ENCODE assay signal across 8 cellular contexts in genomic region chr4:182144621-182145359, GRCh38.
A peak's percentile ranks its signal among the peaks of the same experiment; 100 is the strongest.
DNase-seq lines count a peak whose midpoint lies in the region; ATAC-seq and TF ChIP-seq lines count a peak whose summit lies in the region.

No MANE protein-coding gene starts in this region.

- ATAC-seq in naive B cell (ENCODE audit: low read depth in 2 of 2), result no peak

- peaks cover 0 to 100% (median 83%) of the 10 kb centered on the region in 45 donors for H3K27me3 ChIP-seq in dorsolateral prefrontal cortex

- H3K27ac ChIP-seq in dorsolateral prefrontal cortex, result no peak overlapping the region

- no peak for TF ChIP-seq CTCF in dorsolateral prefrontal cortex (IDR thresholded peaks at IDR 0.05 in 54 of 56, conservative IDR thresholded peaks at IDR 0.05 in 2 of 56; ENCODE audit: low read depth in 1 of 56, partially characterized antibody in 56 of 56)

- peak overlapping the region; percentile 57 for H3K4me3 Mint-ChIP-seq in activated T-cell treated with anti-CD3 and anti-CD28 coated beads, Interleukin-2, amount 50 U/mL, for 24 hours
- H3K4me3 Mint-ChIP-seq in naive B cell, result peak overlapping the region in 7 of 8 donors; percentile 13 to 90 (median 77)

- H3K27me3 Mint-ChIP-seq in activated T-cell treated with anti-CD3 and anti-CD28 coated beads, Interleukin-2, amount 50 U/mL, for 24 hours, result peaks cover 69% of the 10 kb centered on the region
- H3K27me3 Mint-ChIP-seq in naive B cell, result peaks cover 57 to 61% (median 59%) of the 10 kb centered on the region in 3 donors

- H3K9me3 Mint-ChIP-seq in activated T-cell treated with anti-CD3 and anti-CD28 coated beads, Interleukin-2, amount 50 U/mL, for 24 hours, result no peaks in the 10 kb centered on the region
- peaks cover 0 to 7% (median 5%) of the 10 kb centered on the region in 7 donors for H3K9me3 Mint-ChIP-seq in naive B cell

- H3K4me3 ChIP-seq in dorsolateral prefrontal cortex, result peak overlapping the region; percentile 26 to 78 (median 59)

- no peak for DNase-seq in activated T-cell treated with anti-CD3 and anti-CD28 coated beads, Interleukin-2, amount 50 U/mL, for 24 hours
- DNase-seq in activated T-cell treated with anti-CD3 and anti-CD28 coated beads, Interleukin-2, amount 50 U/mL, for 1 hour, result no peak
- DNase-seq in Kasumi-1 (lab: John Stamatoyannopoulos, UW) (peak; percentile 10 to 39), dorsolateral prefrontal cortex (no peak), naive B cell (no peak), SIG-M5 (lab: John Stamatoyannopoulos, UW) (no peak), GDM1 (lab: John Stamatoyannopoulos, UW) (no peak), activated gamma-delta T cell treated with Interleukin-2 at 50 U/mL for 16 hours (no peak)

- intact Hi-C loops in dorsolateral prefrontal cortex (cut with DNase I), result no loop called here

- H3K36me3 Mint-ChIP-seq in activated T-cell treated with anti-CD3 and anti-CD28 coated beads, Interleukin-2, amount 50 U/mL, for 24 hours (ENCODE audit: low read depth), result no peaks in the 10 kb centered on the region
- H3K36me3 Mint-ChIP-seq in naive B cell, result no peaks in the 10 kb centered on the region

- H3K27ac Mint-ChIP-seq in activated T-cell treated with anti-CD3 and anti-CD28 coated beads, Interleukin-2, amount 50 U/mL, for 24 hours, result peak overlapping the region; percentile 73
- peak overlapping the region in 1 of 6 donors; percentile 60 for H3K27ac Mint-ChIP-seq in naive B cell

- H3K4me1 Mint-ChIP-seq in activated T-cell treated with anti-CD3 and anti-CD28 coated beads, Interleukin-2, amount 50 U/mL, for 24 hours (ENCODE audit: low read depth), result peaks cover 17% of the 10 kb centered on the region
- H3K4me1 Mint-ChIP-seq in naive B cell, result peaks cover 7 to 21% (median 17%) of the 10 kb centered on the region in 3 donors

Comparison
In these comparisons a context has a peak if more than half of its experiments do, and no peak if none do; other contexts are left out.
1. DNase-seq: peak in Kasumi-1 (2 of 2); none in activated T-cell treated with anti-CD3 and anti-CD28 coated beads, Interleukin-2, amount 50 U/mL, for 24 hours (single experiment), activated T-cell treated with anti-CD3 and anti-CD28 coated beads, Interleukin-2, amount 50 U/mL, for 1 hour (single experiment), dorsolateral prefrontal cortex (0 of 10), naive B cell (single experiment), SIG-M5 (single experiment), GDM1 (single experiment) and activated gamma-delta T cell treated with Interleukin-2 at 50 U/mL for 16 hours (single experiment).